ENCODE assay signal across 10 cellular contexts in the genomic region with DNA sequence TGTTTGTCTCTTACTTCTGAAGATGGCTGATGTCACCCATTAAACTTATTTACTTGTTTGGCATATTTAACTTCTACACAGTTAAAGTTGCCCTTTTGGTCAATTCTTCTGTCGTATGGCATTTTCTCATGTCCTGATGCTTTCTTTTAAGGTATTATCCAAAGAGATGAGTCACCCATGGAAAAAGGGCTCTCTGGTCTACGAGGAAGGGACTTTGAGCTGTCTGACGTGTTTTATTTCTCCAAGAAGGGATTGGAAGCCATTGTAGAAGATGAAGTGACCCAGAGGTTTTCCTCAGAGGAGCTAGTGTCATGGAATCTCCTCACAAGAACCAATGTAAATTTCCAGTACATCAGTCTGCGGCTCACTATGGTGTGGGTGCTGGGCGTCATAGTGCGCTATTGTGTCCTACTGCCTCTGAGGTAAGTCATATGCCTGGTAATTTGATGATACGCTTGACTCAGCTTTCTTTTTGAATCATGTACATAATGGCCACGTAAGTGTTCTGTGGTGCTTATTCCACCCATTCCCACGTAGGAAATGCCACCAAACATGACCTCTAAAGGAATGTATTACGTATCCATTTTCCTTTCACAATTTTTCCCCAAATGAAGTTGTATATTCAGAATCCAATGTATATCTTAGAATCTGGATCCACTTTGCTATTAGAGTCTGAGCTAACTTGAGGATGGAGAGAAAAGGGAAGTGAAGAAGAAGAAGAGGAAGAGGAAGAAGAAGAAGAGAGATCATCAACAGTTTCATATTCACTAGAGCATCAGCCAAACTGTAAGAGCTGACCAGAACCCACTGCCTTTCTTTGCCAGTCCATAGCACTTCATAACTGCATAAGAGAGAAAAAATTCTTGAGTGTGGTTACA. TPM values are rescaled to one million over a fixed set of nuclear protein-coding genes. Genes with fewer than 3 reads are reported as not detected.
DNase-seq lines count a peak whose midpoint lies in the region; ATAC-seq and TF ChIP-seq lines count a peak whose summit lies in the region.
"Had no signal": no experiment of that assay in that cellular context is flagged by ENCODE, and none has a peak within 500 bp of the region (broad histone marks: within the 10 kb centered on the region; RNA-seq: fewer than 3 reads in every experiment).

No MANE protein-coding gene starts in this region.

- no peak overlapping the region for H3K27ac ChIP-seq in left lung
- H3K27ac ChIP-seq in CD4-positive, alpha-beta memory T cell (ENCODE audit: low read depth, low read length), result no peak overlapping the region

- H3K27ac Mint-ChIP-seq in CD4-positive, alpha-beta memory T cell, result peak overlapping the region in 1 of 7 donors; percentile 12
- H3K27ac Mint-ChIP-seq: T-helper 2 cell treated with Interferon-gamma antibody and Interleukin-4, amounts not matched to agents 5 μg/mL and 100 μg/mL, for 36 hours had no signal

- DNase-seq in left lung, result no peak
- DNase-seq in activated naive CD4-positive, alpha-beta T cell (lab: John Stamatoyannopoulos, UW), result no peak
- DNase-seq in NCI-H774 (lab: John Stamatoyannopoulos, UW), result no peak
- DNase-seq in NCI-H345 treated with DMSO at 0.1 percent for 48 hours (lab: John Stamatoyannopoulos, UW; ENCODE audit: unreplicated experiment), result no peak
- DNase-seq in CD4-positive, alpha-beta memory T cell, result no peak
- DNase-seq: KG1 had no signal

- CTCF ChIA-PET in CD4-positive, alpha-beta memory T cell (lab: Charles Lee; ENCODE audit: partially characterized antibody), result interaction anchor here (1.3 to 1.6 kb wide), 2 partner anchors 34 to 73 kb away, joined by 3 to 5 read pairs; no protein-coding TSS in a partner anchor

- ATAC-seq in GM18870 (IDR thresholded peaks at IDR 0.05; ENCODE audit: unreplicated experiment), result peak; percentile 78
- ATAC-seq in HG02571 (IDR thresholded peaks at IDR 0.05; ENCODE audit: unreplicated experiment), result peak; percentile 81
- ATAC-seq in HG03575 (IDR thresholded peaks at IDR 0.05; ENCODE audit: extremely low read depth, insufficient number of reproducible peaks, low FRiP score, unreplicated experiment), result peak; percentile 54
- ATAC-seq in left lung, result peak; percentile 17

- intact Hi-C loops in left lung (cut with DNase I), result no loop called here
- intact Hi-C loops in CD4-positive, alpha-beta memory T cell (cut with micrococcal nuclease), result loop anchor here (1.0 kb wide), 1 partner anchor 72 kb away; no protein-coding TSS in a partner anchor

- POLR2A ChIA-PET in CD4-positive, alpha-beta memory T cell (lab: Charles Lee; ENCODE audit: partially characterized antibody), result no interaction called here

- no peaks in the 10 kb centered on the region for H3K27me3 ChIP-seq in left lung
- H3K27me3 ChIP-seq in CD4-positive, alpha-beta memory T cell (ENCODE audit: insufficient read depth, low read length), result no peaks in the 10 kb centered on the region

- H3K36me3 ChIP-seq in left lung, result no peaks in the 10 kb centered on the region
- H3K36me3 ChIP-seq in CD4-positive, alpha-beta memory T cell (ENCODE audit: insufficient read depth, low read length), result no peaks in the 10 kb centered on the region

- TF ChIP-seq CTCF in left lung (IDR thresholded peaks at IDR 0.05), result no peak

- no peaks in the 10 kb centered on the region for H3K27me3 Mint-ChIP-seq in CD4-positive, alpha-beta memory T cell

- peaks cover 6 to 11% of the 10 kb centered on the region in 2 donors for H3K36me3 Mint-ChIP-seq in CD4-positive, alpha-beta memory T cell

- peaks cover 0 to 2% (median 0%) of the 10 kb centered on the region in 4 donors for H3K4me1 Mint-ChIP-seq in CD4-positive, alpha-beta memory T cell

- H3K4me3 Mint-ChIP-seq in CD4-positive, alpha-beta memory T cell, result no peak overlapping the region
- H3K4me3 Mint-ChIP-seq: T-helper 2 cell treated with Interferon-gamma antibody and Interleukin-4, amounts not matched to agents 5 μg/mL and 100 μg/mL, for 36 hours had no signal

- no peaks in the 10 kb centered on the region for H3K9me3 Mint-ChIP-seq in CD4-positive, alpha-beta memory T cell
- H3K9me3 Mint-ChIP-seq: T-helper 2 cell treated with Interferon-gamma antibody and Interleukin-4, amounts not matched to agents 5 μg/mL and 100 μg/mL, for 36 hours had no signal

- no peaks in the 10 kb centered on the region for H3K9me3 ChIP-seq in left lung
- no peaks in the 10 kb centered on the region for H3K9me3 ChIP-seq in CD4-positive, alpha-beta memory T cell (ENCODE audit: control insufficient read depth in 1 of 2, low read length in 2 of 2)

- no peak overlapping the region for H3K4me3 ChIP-seq in left lung
- H3K4me3 ChIP-seq in CD4-positive, alpha-beta memory T cell (ENCODE audit: low read length in 2 of 2), result no peak overlapping the region

- H3K4me1 ChIP-seq in left lung, result peaks cover 7 to 12% of the 10 kb centered on the region in 2 donors
- no peaks in the 10 kb centered on the region for H3K4me1 ChIP-seq in CD4-positive, alpha-beta memory T cell (ENCODE audit: insufficient read depth, low read length)

RNA-seq across cellular contexts. Expression of a gene that starts 45.7 kb away (rescaled TPM):
- 10 to 100 TPM in 1 of 2 donors, 1 to 10 TPM in 1; 5.7 to 16.6 TPM for total RNA-seq in left lung
- total RNA-seq in CD4-positive, alpha-beta memory T cell, result 1 to 10 TPM; 7.8 to 8.8 TPM
- 10 to 100 TPM; 11.7 to 13.4 TPM for polyA plus RNA-seq in CD4-positive, alpha-beta memory T cell

Comparison
In these comparisons a context has a peak if more than half of its experiments do, and no peak if none do; other contexts are left out.
1. ATAC-seq: peak in every context shown above with its lines; median percentile 81 in HG02571; 78 in GM18870; 54 in HG03575; 17 in left lung.